Comparison of ENCODE assay signal across 9 cellular contexts in the genomic region with DNA sequence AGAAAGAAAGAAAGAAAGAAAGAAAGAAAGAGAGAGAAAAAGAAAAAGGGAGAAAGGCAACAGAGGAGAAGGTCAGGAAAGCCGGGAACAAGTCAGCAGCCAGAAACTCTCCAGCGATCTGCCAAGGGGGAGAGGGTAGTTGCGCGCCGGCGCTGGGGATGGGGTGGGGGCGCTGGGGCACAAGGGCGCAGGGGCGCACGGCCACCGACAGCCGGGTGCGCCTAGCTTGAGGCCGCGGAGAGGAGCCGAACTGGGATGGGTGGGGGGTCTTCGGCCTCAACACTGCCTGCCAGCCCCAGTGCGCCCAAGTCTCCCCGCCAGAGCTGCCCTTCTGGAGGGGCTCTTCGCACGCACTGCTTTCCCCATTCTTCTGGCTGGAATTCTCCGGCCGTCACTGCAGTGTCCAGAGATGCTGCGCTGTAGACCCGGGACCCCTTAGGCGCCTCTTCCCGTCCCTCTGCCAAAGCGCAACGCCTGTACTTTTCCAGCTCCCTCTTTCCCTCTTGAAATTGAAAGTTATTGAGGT. TPM values are rescaled to one million over a fixed set of nuclear protein-coding genes. Genes with fewer than 3 reads are reported as not detected.
DNase-seq lines count a peak whose midpoint lies in the region; ATAC-seq, FAIRE-seq and TF ChIP-seq lines count a peak whose summit lies in the region.
"Had no signal": no experiment of that assay in that cellular context is flagged by ENCODE, and none has a peak within 500 bp of the region (broad histone marks: within the 10 kb centered on the region; RNA-seq: fewer than 3 reads in every experiment).

No MANE protein-coding gene starts in this region.

- no peak for FAIRE-seq in HTR-8/SVneo (lab: Jason Lieb, UNC)
- FAIRE-seq: bronchial epithelial cell had no signal

- intact Hi-C loops in heart left ventricle (cut with DNase I) (loop anchor here in 2 of 10 donors (10.0 kb wide), 1 partner anchor 313 kb away; no protein-coding TSS in a partner anchor), sigmoid colon (cut with DNase I) (loop anchor here (5.0 kb wide), 2 partner anchors 316 to 756 kb away; no protein-coding TSS in a partner anchor)

- H3K4me1 ChIP-seq in heart left ventricle (peaks cover 0 to 35% (median 22%) of the 10 kb centered on the region in 12 donors), sigmoid colon (peaks cover 0 to 27% (median 25%) of the 10 kb centered on the region in 4 donors)

- H3K27me3 ChIP-seq in GM06990 (replicated peaks; ENCODE audit: control insufficient read depth, insufficient read depth, low read length) (peaks cover 4% of the 10 kb centered on the region; the same call in 1 of the 2 replicates), heart left ventricle (peaks cover 14 to 74% (median 32%) of the 10 kb centered on the region in 9 donors), sigmoid colon (peaks cover 0 to 43% (median 6%) of the 10 kb centered on the region in 3 donors)

- no peak for TF ChIP-seq CTCF in GM06990 (IDR thresholded peaks at IDR 0.05; ENCODE audit: insufficient read depth, low read length, poor library complexity, severe bottlenecking)
- no peak for TF ChIP-seq CTCF in heart left ventricle (IDR thresholded peaks at IDR 0.05)
- TF ChIP-seq CTCF in sigmoid colon (IDR thresholded peaks at IDR 0.05) = no peak

- peak overlapping the region; percentile 8; the same call in 1 of the 2 replicates for H3K4me3 ChIP-seq in GM06990 (replicated peaks; ENCODE audit: low read depth, low read length)
- peak overlapping the region in 11 of 12 donors; percentile 13 to 66 (median 54) for H3K4me3 ChIP-seq in heart left ventricle
- peak overlapping the region; percentile 43 to 69 (median 58) for H3K4me3 ChIP-seq in sigmoid colon

- H3K27ac ChIP-seq in heart left ventricle = peak overlapping the region in 1 of 12 donors; percentile 49
- peak overlapping the region; percentile 55 to 83 (median 72) for H3K27ac ChIP-seq in sigmoid colon

- ATAC-seq in heart left ventricle (no peak), HG03135 (IDR thresholded peaks at IDR 0.05; ENCODE audit: unreplicated experiment) (no peak)

- H3K9me3 ChIP-seq in heart left ventricle (no peaks in the 10 kb centered on the region), sigmoid colon (no peaks in the 10 kb centered on the region)

- DNase-seq in GM06990 (ENCODE audit: extremely low read depth, insufficient read length) (peak; percentile 6), RPMI7951 (ENCODE audit: low read depth) (peak; percentile 9), heart left ventricle (no peak), sigmoid colon (peak; percentile 65), MV-4-11 (lab: John Stamatoyannopoulos, UW) (no peak), HTR-8/SVneo (ENCODE audit: insufficient read length, low spot score) (no peak)
- DNase-seq in stimulated activated CD4-positive, alpha-beta T cell treated with anti-CD3 and anti-CD28 coated beads, Interleukin-4, amount 100 ng/mL, for 24 hours = no peak

- TF ChIP-seq POLR2A in heart left ventricle (IDR thresholded peaks at IDR 0.05) = no peak
- no peak for TF ChIP-seq POLR2A in sigmoid colon (IDR thresholded peaks at IDR 0.05)

- 1 to 4% (median 2%) methylated on average over 29 of the region's 29 CpGs for WGBS in heart left ventricle, 4 donors
- 2 to 4% methylated on average over 29 of the region's 29 CpGs for WGBS in sigmoid colon, 2 donors

- no peak for TF ChIP-seq EP300 in sigmoid colon (IDR thresholded peaks at IDR 0.05)

- no peaks in the 10 kb centered on the region for H3K36me3 ChIP-seq in GM06990 (ENCODE audit: control insufficient read depth, insufficient read depth, low read length)
- no peaks in the 10 kb centered on the region for H3K36me3 ChIP-seq in heart left ventricle
- H3K36me3 ChIP-seq in sigmoid colon = no peaks in the 10 kb centered on the region

RNA-seq across cellular contexts. Expression of a gene that starts 0.4 kb away (rescaled TPM):
- total RNA-seq in RPMI7951 (2014; rRNA removed; shearing (Covaris generic)) = not detected in 2 replicates
- 1 to 10 TPM in 2 of 9 donors, under 1 TPM in 6, not detected in 1; 0.16 to 2.1 (median 0.48) TPM for total RNA-seq in heart left ventricle
- polyA plus RNA-seq in heart left ventricle = under 1 TPM; 0.15 to 0.42 TPM
- 10 to 100 TPM in 3 of 4 donors, 1 to 10 TPM in 1; 1.6 to 17.4 (median 13.2) TPM for total RNA-seq in sigmoid colon
- polyA plus RNA-seq in sigmoid colon = 10 to 100 TPM in 1 of 3 donors, 1 to 10 TPM in 1, under 1 TPM in 1; 0.69 to 10.8 (median 5.2) TPM
- total RNA-seq: bronchial epithelial cell had no signal

Comparison
In these comparisons a context has a peak if more than half of its experiments do, and no peak if none do; other contexts are left out.
1. DNase-seq: peak in GM06990 (single experiment), RPMI7951 (single experiment) and sigmoid colon (single experiment); none in heart left ventricle (0 of 5), stimulated activated CD4-positive, alpha-beta T cell treated with anti-CD3 and anti-CD28 coated beads, Interleukin-4, amount 100 ng/mL, for 24 hours (single experiment), MV-4-11 (single experiment) and HTR-8/SVneo (single experiment).
2. Peak in every context shown above with its lines, with median percentiles within 50 percentile points of each other: H3K4me3 ChIP-seq.